ENCODE assay signal across 8 cellular contexts in genomic region chr11:47847892-47848635, GRCh38. TPM values are rescaled to one million over a fixed set of nuclear protein-coding genes. Genes with fewer than 3 reads are reported as not detected.
DNase-seq lines count a peak whose midpoint lies in the region; ATAC-seq and TF ChIP-seq lines count a peak whose summit lies in the region.

Gene NUP160, minus strand, starts transcription at chr11:47848350. Its CDS starts 32 bp downstream, at chr11:47848318.

- POLR2A ChIA-PET in OCI-LY7 (lab: Charles Lee): interaction anchor here (0.5 to 1.5 kb wide), 8 partner anchors 13 to 124 kb away, joined by 3 to 5 read pairs (median 4); no protein-coding TSS in a partner anchor

- peak; percentile 72 for ATAC-seq in GM21360 (IDR thresholded peaks at IDR 0.05; ENCODE audit: unreplicated experiment)

- H3K4me1 ChIP-seq in OCI-LY7 (ENCODE audit: insufficient read depth, low read length, poor library complexity, severe bottlenecking) (peaks cover 50% of the 10 kb centered on the region), mononuclear cell (ENCODE audit: insufficient read depth, low read length) (peaks cover 74% of the 10 kb centered on the region)

- peak within 1 kb of the TSS; percentile 94 for H3K4me2 ChIP-seq in OCI-LY7 (ENCODE audit: low read length)

- BruUV-seq in OCI-LY7 (replicated peaks; lab: Mats Ljungman, UMichigan): no TSS peak

- peaks cover 18% of the 10 kb centered on the region for H3K79me2 ChIP-seq in OCI-LY7 (ENCODE audit: insufficient read depth, low read depth, low read length)

- H3K27ac ChIP-seq in OCI-LY7 (ENCODE audit: low read depth, low read length, poor library complexity, severe bottlenecking) (peak within 1 kb of the TSS; percentile 59), epithelial cell of prostate (peak within 1 kb of the TSS; percentile 73)

- peaks cover 21% of the 10 kb centered on the region; the same call in 1 of the 2 replicates for H4K20me1 ChIP-seq in OCI-LY7 (ENCODE audit: insufficient read depth, low read length)

- no peaks in the 10 kb centered on the region for H3K9me3 ChIP-seq in OCI-LY7 (ENCODE audit: low read length)
- no peaks in the 10 kb centered on the region for H3K9me3 ChIP-seq in mononuclear cell (ENCODE audit: low read depth, low read length)

- DNase-seq in COR-L47 (lab: John Stamatoyannopoulos, UW) (peak; percentile 82), HT1080 (ENCODE audit: low read depth) (peak; percentile 67), OCI-LY7 (ENCODE audit: low spot score) (peak; percentile 76), activated T-cell treated with anti-CD3 and anti-CD28 coated beads for 4 hours (peak; percentile 87), epithelial cell of prostate (ENCODE audit: low read depth, low spot score) (no peak)
- peak; percentile 90 for DNase-seq in stimulated activated CD8-positive, alpha-beta memory T cell treated with anti-CD3 and anti-CD28 coated beads, Interleukin-2, amount 100 ng/mL, for 48 hours (ENCODE audit: low read depth in 2 of 2)

- H3K27me3 ChIP-seq in mononuclear cell (ENCODE audit: insufficient read depth, low read length): no peaks in the 10 kb centered on the region

- H3K36me3 ChIP-seq in OCI-LY7 (ENCODE audit: insufficient read depth, low read length): peaks cover 35% of the 10 kb centered on the region

- H3K4me3 ChIP-seq in OCI-LY7 (ENCODE audit: low read depth, low read length, poor library complexity, severe bottlenecking) (peak within 1 kb of the TSS; percentile 94), mononuclear cell (ENCODE audit: low read length) (peak within 1 kb of the TSS; percentile 89)

- intact Hi-C loops in OCI-LY7 (cut with micrococcal nuclease; ENCODE audit: unreplicated experiment): loop anchor here (1.0 to 2.0 kb wide), 2 partner anchors 81 to 206 kb away; partner anchors contain the start of genes FNBP4 and MTCH2

- peak within 1 kb of the TSS; percentile 94 for H2AFZ ChIP-seq in OCI-LY7 (ENCODE audit: low read length)

- CTCF ChIA-PET in OCI-LY7 (lab: Charles Lee; ENCODE audit: unreplicated experiment): no interaction called here

- TF ChIP-seq CTCF in OCI-LY7 (conservative IDR thresholded peaks at IDR 0.05; ENCODE audit: low read length): no peak

- H3K9me2 ChIP-seq in OCI-LY7 (ENCODE audit: insufficient read depth, low read length): no peaks in the 10 kb centered on the region

RNA-seq across cellular contexts. Expression of gene NUP160, which starts in this region (rescaled TPM):
- total RNA-seq in HT1080 (2014; rRNA removed; shearing (Covaris generic)): 21.0 and 25.9 TPM in 2 replicates
- 20.0 and 24.3 TPM in 2 replicates for polyA plus RNA-seq in HT1080 (2015; cell fraction: cytosol; rRNA removed)
- 66.0 and 73.0 TPM in 2 replicates for polyA plus RNA-seq in HT1080 (2015; cell fraction: nucleus; rRNA removed)
- 23.9 and 32.0 TPM in 2 replicates for total RNA-seq in OCI-LY7 (2014; rRNA removed; shearing (Covaris generic))
- total RNA-seq in OCI-LY7 (2022): 65.6 and 70.6 TPM in 2 replicates
- 33.1 TPM for total RNA-seq in mononuclear cell
